Comparison of ENCODE assay signal across 22 cellular contexts in genomic region chr10:108090476-108091215, GRCh38.
DNase-seq lines count a peak whose midpoint lies in the region; ATAC-seq and TF ChIP-seq lines count a peak whose summit lies in the region.
"Had no signal": no experiment of that assay in that cellular context is flagged by ENCODE, and none has a peak within 500 bp of the region (broad histone marks: within the 10 kb centered on the region; RNA-seq: fewer than 3 reads in every experiment).

No MANE protein-coding gene starts in this region.

- H3K27ac ChIP-seq in RWPE2 (ENCODE audit: poor library complexity, severe bottlenecking) (no peak overlapping the region), foreskin keratinocyte (no peak overlapping the region), aorta (ENCODE audit: low read depth in 1 of 2, low read length in 2 of 2) (no peak overlapping the region), substantia nigra (ENCODE audit: low read depth, low read length, poor library complexity, severe bottlenecking) (no peak overlapping the region)
- H3K27ac ChIP-seq: C4-2B, SJCRH30 had no signal

- no peaks in the 10 kb centered on the region for H3K27me3 ChIP-seq in RWPE2 (ENCODE audit: insufficient read depth, poor library complexity, severe bottlenecking)
- no peaks in the 10 kb centered on the region for H3K27me3 ChIP-seq in foreskin keratinocyte
- H3K27me3 ChIP-seq in aorta (ENCODE audit: control insufficient read depth in 1 of 2, insufficient read depth in 2 of 2, low read length in 1 of 2), result no peaks in the 10 kb centered on the region
- H3K27me3 ChIP-seq: SJCRH30 had no signal

- DNase-seq in M059J (ENCODE audit: low read depth) (peak; percentile 24), RWPE2 (ENCODE audit: low spot score) (no peak), foreskin keratinocyte (peak; percentile 0 to 28), aorta (peak in 1 of 2 donors; percentile 50), substantia nigra (lab: John Stamatoyannopoulos, UW) (no peak), germinal center (ENCODE audit: low spot score) (no peak)
- DNase-seq in stimulated activated CD4-positive, alpha-beta T cell treated with anti-CD3 and anti-CD28 coated beads, Interleukin-1b, Interleukin-23, amount 100 ng/mL, for 48 hours, result no peak
- DNase-seq: Caco-2; CD8-positive, alpha-beta T cell; GDM1; IMR-90; KG1; NCI-H1092; NCI-H1417 treated with DMSO at 0.1 percent for 48 hours; NCI-H1694 treated with DMSO at 0.1 percent for 48 hours; NCI-H2081; NCI-H2227 treated with DMSO at 0.1 percent for 48 hours; NCI-H526 treated with DMSO at 0.1 percent for 48 hours; SJCRH30 had no signal

- ATAC-seq in RWPE2 (ENCODE audit: low read depth) (peak; percentile 46; the same call in 2 of the 3 replicates), foreskin keratinocyte (no peak), aorta (ENCODE audit: low FRiP score) (peak; percentile 29)
- ATAC-seq: CD8-positive, alpha-beta T cell; Panc1; SK-N-SH treated with all-trans-retinoic acid at 6 μM for 48 hours had no signal

- no peaks in the 10 kb centered on the region for H3K36me3 ChIP-seq in RWPE2 (ENCODE audit: low read depth)
- no peaks in the 10 kb centered on the region for H3K36me3 ChIP-seq in aorta (ENCODE audit: control insufficient read depth in 1 of 2, insufficient read depth in 2 of 2, low read length in 1 of 2)
- H3K36me3 ChIP-seq: SJCRH30 had no signal

- TF ChIP-seq CTCF in RWPE2 (IDR thresholded peaks at IDR 0.05; ENCODE audit: poor library complexity, severe bottlenecking) (no peak), foreskin keratinocyte (conservative IDR thresholded peaks at IDR 0.05) (no peak)

- peaks cover 2% of the 10 kb centered on the region for H3K9me3 ChIP-seq in RWPE2 (ENCODE audit: severe bottlenecking)
- H3K9me3 ChIP-seq in aorta (ENCODE audit: control insufficient read depth, low read length), result no peaks in the 10 kb centered on the region
- H3K9me3 ChIP-seq: Caco-2, SJCRH30 had no signal

- intact Hi-C loops in aorta (cut with DNase I), result no loop called here

- WGBS in aorta, 2 donors, result 78 to 84% methylated on average over 3 of the region's 3 CpGs

- H3K4me1 ChIP-seq in RWPE2 (ENCODE audit: insufficient read depth, poor library complexity, severe bottlenecking) (no peaks in the 10 kb centered on the region), foreskin keratinocyte (peaks cover 3% of the 10 kb centered on the region), aorta (ENCODE audit: control insufficient read depth in 1 of 2, insufficient read depth in 2 of 2, low read length in 2 of 2) (no peaks in the 10 kb centered on the region)
- H3K4me1 ChIP-seq: Caco-2, SJCRH30 had no signal

- H3K4me3 ChIP-seq in RWPE2 (ENCODE audit: severe bottlenecking) (no peak overlapping the region), aorta (ENCODE audit: low read length in 2 of 2) (no peak overlapping the region)
- H3K4me3 ChIP-seq: SJCRH30 had no signal

Comparison
In these comparisons a context has a peak if more than half of its experiments do, and no peak if none do; other contexts are left out.
1. DNase-seq: peak in M059J (single experiment) and foreskin keratinocyte (2 of 2); none in RWPE2 (single experiment), stimulated activated CD4-positive, alpha-beta T cell treated with anti-CD3 and anti-CD28 coated beads, Interleukin-1b, Interleukin-23, amount 100 ng/mL, for 48 hours (single experiment), substantia nigra (0 of 49) and germinal center (single experiment).